In the genomic region with DNA sequence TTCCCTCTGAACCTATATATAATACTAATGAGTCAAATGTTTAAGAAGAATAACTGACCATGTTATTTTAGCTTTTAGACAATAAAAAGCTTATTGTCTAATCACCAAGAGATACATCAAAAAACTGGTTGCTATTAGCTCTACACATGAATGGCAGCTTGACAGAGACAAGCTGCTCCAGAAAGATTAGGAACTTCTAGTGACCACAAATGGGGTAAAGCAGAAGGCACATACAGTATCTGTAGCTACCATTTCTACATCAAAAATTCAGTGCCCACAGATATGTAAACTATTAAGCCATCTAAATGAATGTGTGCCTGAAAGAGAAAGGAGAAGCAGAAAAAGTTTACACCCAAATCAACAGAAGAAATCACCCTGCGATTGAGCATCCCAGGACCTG, we compare ENCODE assay signal across 1 cellular context.
TF ChIP-seq lines count a peak whose summit lies in the region.

No MANE protein-coding gene starts in this region.

TF ChIP-seq in GM12878, 131 proteins besides CTCF, POLR2A, EP300 and RAD21:
- no peak for TF ChIP-seq TAF1 (IDR thresholded peaks at IDR 0.05; ENCODE audit: borderline replicate concordance, low read depth, low read length)
- no peak for TF ChIP-seq SMAD1 (IDR thresholded peaks at IDR 0.05; ENCODE audit: low read depth, partially characterized antibody)
- TF ChIP-seq PAX5 (IDR thresholded peaks at IDR 0.05; ENCODE audit: borderline replicate concordance, low read depth, low read length) = no peak
